Comparison of ENCODE assay signal across 24 cellular contexts in genomic region chr1:151703813-151704212, GRCh38. TPM values are rescaled to one million over a fixed set of nuclear protein-coding genes. Genes with fewer than 3 reads are reported as not detected.
DNase-seq lines count a peak whose midpoint lies in the region; ATAC-seq, FAIRE-seq and TF ChIP-seq lines count a peak whose summit lies in the region.
"Had no signal": no experiment of that assay in that cellular context is flagged by ENCODE, and none has a peak within 500 bp of the region (broad histone marks: within the 10 kb centered on the region; RNA-seq: fewer than 3 reads in every experiment).

No MANE protein-coding gene starts in this region.

- ATAC-seq in Right ventricle myocardium inferior = no peak
- ATAC-seq: K562, Panc1 had no signal

- DNase-seq in cardiac septum (ENCODE audit: low spot score) (peak; percentile 50), Right ventricle myocardium inferior (ENCODE audit: missing footprints) (no peak), WERI-Rb-1 (no peak), nephron progenitor cell (no peak), HTR-8/SVneo (ENCODE audit: insufficient read length, low spot score) (no peak), medulla oblongata (ENCODE audit: extremely low spot score) (no peak)
- no peak for DNase-seq in stimulated activated CD4-positive, alpha-beta T cell treated with anti-CD3 and anti-CD28 coated beads, Interleukin-4, amount 100 ng/mL, for 24 hours
- DNase-seq: AML-193, EL, GF-D8, MM.1S, NCI-H1092, NCI-H1436, NCI-H187 treated with DMSO at 0.1 percent for 48 hours, NCI-H2107, NCI-H446 treated with DMSO at 0.1 percent for 48 hours, NCI-H748 treated with DMSO at 0.1 percent for 48 hours, SJCRH30 had no signal

- peaks cover 11% of the 10 kb centered on the region for H3K27me3 Mint-ChIP-seq in nephron progenitor cell (ENCODE audit: low read depth, poor library complexity)

- no peak overlapping the region for H3K4me3 Mint-ChIP-seq in nephron progenitor cell
- H3K4me3 Mint-ChIP-seq: CD14-positive monocyte had no signal

- no peaks in the 10 kb centered on the region for H3K27me3 ChIP-seq in WERI-Rb-1 (ENCODE audit: insufficient read depth, low read depth, severe bottlenecking)
- H3K27me3 ChIP-seq: SJCRH30 had no signal

- peaks cover 97% of the 10 kb centered on the region for H3K36me3 ChIP-seq in WERI-Rb-1
- H3K36me3 ChIP-seq: SJCRH30 had no signal

- no peaks in the 10 kb centered on the region for H3K9me3 ChIP-seq in WERI-Rb-1 (ENCODE audit: severe bottlenecking)
- H3K9me3 ChIP-seq: SJCRH30 had no signal

- no peak overlapping the region for H3K4me3 ChIP-seq in WERI-Rb-1 (ENCODE audit: low read depth, low read length)
- H3K4me3 ChIP-seq: K562, SJCRH30 had no signal

- no peaks in the 10 kb centered on the region for H3K9me3 Mint-ChIP-seq in nephron progenitor cell
- H3K9me3 Mint-ChIP-seq: CD14-positive monocyte had no signal

- peaks cover 24% of the 10 kb centered on the region for H3K4me1 Mint-ChIP-seq in nephron progenitor cell

- intact Hi-C loops in cardiac septum (cut with DNase I) (no loop called here), Right ventricle myocardium inferior (cut with DNase I) (no loop called here)

- no peak for FAIRE-seq in HTR-8/SVneo (lab: Jason Lieb, UNC)
- FAIRE-seq: H1, K562 had no signal

- H3K27ac Mint-ChIP-seq in nephron progenitor cell = peak overlapping the region; percentile 34

- peaks cover 23% of the 10 kb centered on the region for H3K36me3 Mint-ChIP-seq in nephron progenitor cell (ENCODE audit: low read depth)

- TF ChIP-seq CTCF in WERI-Rb-1 (IDR thresholded peaks at IDR 0.05; ENCODE audit: low read depth, low read length) (no peak), nephron progenitor cell (IDR thresholded peaks at IDR 0.05) (no peak)

- H3K27ac ChIP-seq in WERI-Rb-1 = peak overlapping the region; percentile 38
- H3K27ac ChIP-seq: SJCRH30 had no signal

RNA-seq across cellular contexts. Expression of gene CELF3, which starts 12.8 kb away (rescaled TPM):
- total RNA-seq in cardiac septum (not detected), Right ventricle myocardium inferior (not detected)
- total RNA-seq: A172, K562, LHCN-M2, SJCRH30 had no signal

RNA-seq across cellular contexts. Expression of gene RIIAD1, which starts 17.5 kb away (rescaled TPM):
- total RNA-seq in cardiac septum (4.3 TPM), Right ventricle myocardium inferior (7.7 TPM)
- total RNA-seq: A172, H1, K562, LHCN-M2, SJCRH30 had no signal

RNA-seq across cellular contexts. Expression of gene MRPL9, which starts 59.5 kb away (rescaled TPM):
- 43.2 TPM for total RNA-seq in cardiac septum
- 51.2 TPM for total RNA-seq in Right ventricle myocardium inferior
